Comparison of ENCODE assay signal across 1 cellular context in the genomic region with DNA sequence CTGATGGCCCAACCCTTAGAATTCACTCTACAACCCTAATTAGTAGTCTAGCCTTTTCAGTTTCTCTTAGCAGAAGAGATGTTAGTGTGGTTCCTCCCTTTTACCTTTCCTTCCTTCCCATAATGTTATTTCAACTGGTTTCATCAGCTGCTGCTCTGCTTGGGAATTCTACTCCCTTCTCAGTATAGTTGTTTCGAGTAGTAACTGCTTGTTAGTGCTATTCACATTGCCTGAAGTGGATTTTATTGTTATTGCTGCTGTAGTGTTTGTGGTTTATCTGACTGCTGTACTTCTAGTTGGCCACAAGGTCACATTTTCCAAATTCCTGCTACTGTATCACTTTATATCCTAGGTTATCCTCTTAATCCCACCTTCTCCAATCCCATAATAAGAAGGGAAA.
TF ChIP-seq lines count a peak whose summit lies in the region.

No MANE protein-coding gene starts in this region.

TF ChIP-seq in GM23338, 12 proteins besides CTCF, POLR2A, EP300 and RAD21 (continued from another document):
- TF ChIP-seq, protein P1, sequence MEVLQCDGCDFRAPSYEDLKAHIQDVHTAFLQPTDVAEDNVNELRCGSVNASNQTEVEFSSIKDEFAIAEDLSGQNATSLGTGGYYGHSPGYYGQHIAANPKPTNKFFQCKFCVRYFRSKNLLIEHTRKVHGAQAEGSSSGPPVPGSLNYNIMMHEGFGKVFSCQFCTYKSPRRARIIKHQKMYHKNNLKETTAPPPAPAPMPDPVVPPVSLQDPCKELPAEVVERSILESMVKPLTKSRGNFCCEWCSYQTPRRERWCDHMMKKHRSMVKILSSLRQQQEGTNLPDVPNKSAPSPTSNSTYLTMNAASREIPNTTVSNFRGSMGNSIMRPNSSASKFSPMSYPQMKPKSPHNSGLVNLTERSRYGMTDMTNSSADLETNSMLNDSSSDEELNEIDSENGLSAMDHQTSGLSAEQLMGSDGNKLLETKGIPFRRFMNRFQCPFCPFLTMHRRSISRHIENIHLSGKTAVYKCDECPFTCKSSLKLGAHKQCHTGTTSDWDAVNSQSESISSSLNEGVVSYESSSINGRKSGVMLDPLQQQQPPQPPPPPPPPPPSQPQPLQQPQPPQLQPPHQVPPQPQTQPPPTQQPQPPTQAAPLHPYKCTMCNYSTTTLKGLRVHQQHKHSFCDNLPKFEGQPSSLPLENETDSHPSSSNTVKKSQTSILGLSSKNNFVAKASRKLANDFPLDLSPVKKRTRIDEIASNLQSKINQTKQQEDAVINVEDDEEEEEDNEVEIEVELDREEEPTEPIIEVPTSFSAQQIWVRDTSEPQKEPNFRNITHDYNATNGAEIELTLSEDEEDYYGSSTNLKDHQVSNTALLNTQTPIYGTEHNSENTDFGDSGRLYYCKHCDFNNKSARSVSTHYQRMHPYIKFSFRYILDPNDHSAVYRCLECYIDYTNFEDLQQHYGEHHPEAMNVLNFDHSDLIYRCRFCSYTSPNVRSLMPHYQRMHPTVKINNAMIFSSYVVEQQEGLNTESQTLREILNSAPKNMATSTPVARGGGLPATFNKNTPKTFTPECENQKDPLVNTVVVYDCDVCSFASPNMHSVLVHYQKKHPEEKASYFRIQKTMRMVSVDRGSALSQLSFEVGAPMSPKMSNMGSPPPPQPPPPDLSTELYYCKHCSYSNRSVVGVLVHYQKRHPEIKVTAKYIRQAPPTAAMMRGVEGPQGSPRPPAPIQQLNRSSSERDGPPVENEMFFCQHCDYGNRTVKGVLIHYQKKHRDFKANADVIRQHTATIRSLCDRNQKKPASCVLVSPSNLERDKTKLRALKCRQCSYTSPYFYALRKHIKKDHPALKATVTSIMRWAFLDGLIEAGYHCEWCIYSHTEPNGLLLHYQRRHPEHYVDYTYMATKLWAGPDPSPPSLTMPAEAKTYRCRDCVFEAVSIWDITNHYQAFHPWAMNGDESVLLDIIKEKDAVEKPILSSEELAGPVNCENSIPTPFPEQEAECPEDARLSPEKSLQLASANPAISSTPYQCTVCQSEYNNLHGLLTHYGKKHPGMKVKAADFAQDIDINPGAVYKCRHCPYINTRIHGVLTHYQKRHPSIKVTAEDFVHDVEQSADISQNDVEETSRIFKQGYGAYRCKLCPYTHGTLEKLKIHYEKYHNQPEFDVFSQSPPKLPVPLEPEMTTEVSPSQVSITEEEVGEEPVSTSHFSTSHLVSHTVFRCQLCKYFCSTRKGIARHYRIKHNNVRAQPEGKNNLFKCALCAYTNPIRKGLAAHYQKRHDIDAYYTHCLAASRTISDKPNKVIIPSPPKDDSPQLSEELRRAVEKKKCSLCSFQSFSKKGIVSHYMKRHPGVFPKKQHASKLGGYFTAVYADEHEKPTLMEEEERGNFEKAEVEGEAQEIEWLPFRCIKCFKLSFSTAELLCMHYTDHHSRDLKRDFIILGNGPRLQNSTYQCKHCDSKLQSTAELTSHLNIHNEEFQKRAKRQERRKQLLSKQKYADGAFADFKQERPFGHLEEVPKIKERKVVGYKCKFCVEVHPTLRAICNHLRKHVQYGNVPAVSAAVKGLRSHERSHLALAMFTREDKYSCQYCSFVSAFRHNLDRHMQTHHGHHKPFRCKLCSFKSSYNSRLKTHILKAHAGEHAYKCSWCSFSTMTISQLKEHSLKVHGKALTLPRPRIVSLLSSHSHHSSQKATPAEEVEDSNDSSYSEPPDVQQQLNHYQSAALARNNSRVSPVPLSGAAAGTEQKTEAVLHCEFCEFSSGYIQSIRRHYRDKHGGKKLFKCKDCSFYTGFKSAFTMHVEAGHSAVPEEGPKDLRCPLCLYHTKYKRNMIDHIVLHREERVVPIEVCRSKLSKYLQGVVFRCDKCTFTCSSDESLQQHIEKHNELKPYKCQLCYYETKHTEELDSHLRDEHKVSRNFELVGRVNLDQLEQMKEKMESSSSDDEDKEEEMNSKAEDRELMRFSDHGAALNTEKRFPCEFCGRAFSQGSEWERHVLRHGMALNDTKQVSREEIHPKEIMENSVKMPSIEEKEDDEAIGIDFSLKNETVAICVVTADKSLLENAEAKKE (CRISPR knock-in tag; IDR thresholded peaks at IDR 0.05): no peak
- TF ChIP-seq JUNB (IDR thresholded peaks at IDR 0.05; ENCODE audit: unreplicated experiment): no peak
